In the genomic region with DNA sequence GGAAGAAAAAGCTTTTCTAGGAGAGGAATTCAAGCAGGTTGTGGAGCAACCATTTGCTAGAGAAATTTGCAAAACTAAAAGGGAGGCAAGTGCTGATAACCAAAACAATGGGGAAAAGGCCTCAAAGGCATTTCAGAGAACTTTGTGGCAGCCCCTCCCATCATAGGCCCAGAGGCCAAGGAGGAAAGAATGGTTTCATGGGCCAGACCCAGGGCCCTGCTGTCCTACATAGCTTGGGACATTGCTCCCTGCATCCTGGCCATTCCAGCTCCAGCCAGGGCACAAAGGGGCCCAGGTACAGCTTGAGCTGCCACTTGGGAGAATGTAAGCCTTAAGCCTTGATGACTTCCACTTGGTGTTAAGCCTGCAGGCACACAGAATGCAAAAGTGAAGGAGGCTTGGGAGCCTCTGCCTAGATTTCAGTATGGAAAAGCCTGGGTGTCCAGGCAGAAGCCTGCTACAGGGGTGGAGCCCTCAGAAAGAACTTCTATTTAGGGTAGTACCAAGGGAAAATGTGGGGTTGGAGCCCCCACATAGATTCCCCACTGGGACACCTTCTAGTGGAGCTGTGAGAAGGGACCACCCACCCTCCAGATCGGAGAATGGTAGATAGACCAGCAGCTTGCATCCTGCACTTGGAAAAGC, we compare ENCODE assay signal across 24 cellular contexts.
"Had no signal": no experiment of that assay in that cellular context is flagged by ENCODE, and none has a peak within 500 bp of the region (broad histone marks: within the 10 kb centered on the region; RNA-seq: fewer than 3 reads in every experiment).

No MANE protein-coding gene starts in this region.

- ATAC-seq: naive thymus-derived CD8-positive, alpha-beta T cell; right lobe of liver; stimulated activated memory B cell treated with anti-CD40 and anti-IgM and Interleukin-4, amounts not matched to agents 10 μg/mL and 1 μg/mL and 100 μg/mL, for 72 hours; stimulated activated naive CD8-positive, alpha-beta T cell treated with anti-CD3 and anti-CD28 coated beads, Interleukin-15, amount 100 ng/mL, for 72 hours had no signal

- H3K27me3 ChIP-seq: hepatocyte, ovary, right atrium auricular region, right lobe of liver, tibial nerve, uterus had no signal

- H3K4me2 ChIP-seq: hepatocyte, smooth muscle cell had no signal

- H3K4me3 Mint-ChIP-seq: memory B cell; naive thymus-derived CD8-positive, alpha-beta T cell; nephron; neural crest cell; stimulated activated memory B cell treated with anti-CD40 and anti-IgM and Interleukin-4, amounts not matched to agents 10 μg/mL and 1 μg/mL and 100 μg/mL, for 72 hours; stimulated activated naive CD8-positive, alpha-beta T cell treated with anti-CD3 and anti-CD28 coated beads, Interleukin-15, amount 100 ng/mL, for 72 hours; type B pancreatic cell had no signal

- H3K9me3 ChIP-seq: ovary had no signal

- DNase-seq: islet precursor cell; left ventricle myocardium inferior; naive thymus-derived CD8-positive, alpha-beta T cell; nucleus accumbens; ovary; right lobe of liver; stimulated activated CD4-positive, alpha-beta T cell treated with anti-CD3 and anti-CD28 coated beads, Interleukin-1b, Interleukin-23, amount 100 ng/mL, for 48 hours; stimulated activated CD4-positive, alpha-beta T cell treated with anti-CD3 and anti-CD28 coated beads, Interleukin-2, amount 100 ng/mL, for 48 hours; stimulated activated CD4-positive, alpha-beta T cell treated with anti-CD3 and anti-CD28 coated beads, Interleukin-4, amount 100 ng/mL, for 4 hours; stimulated activated CD8-positive, alpha-beta memory T cell treated with anti-CD3 and anti-CD28 coated beads, Interleukin-4, amount 100 ng/mL, for 48 hours; stimulated activated naive CD4-positive, alpha-beta T cell treated with Interleukin-2 at 50 U/mL for 16 hours; stimulated activated naive CD8-positive, alpha-beta T cell treated with anti-CD3 and anti-CD28 coated beads, Interleukin-15, amount 100 ng/mL, for 72 hours; substantia nigra; uterus had no signal

- H3K27ac Mint-ChIP-seq: memory B cell; naive thymus-derived CD8-positive, alpha-beta T cell; nephron; progenitor cell of endocrine pancreas; stimulated activated memory B cell treated with anti-CD40 and anti-IgM and Interleukin-4, amounts not matched to agents 10 μg/mL and 1 μg/mL and 100 μg/mL, for 72 hours; stimulated activated naive CD8-positive, alpha-beta T cell treated with anti-CD3 and anti-CD28 coated beads, Interleukin-15, amount 100 ng/mL, for 72 hours; type B pancreatic cell had no signal

- H3K27ac ChIP-seq: hepatocyte, left ventricle myocardium inferior, ovary, right atrium auricular region, right lobe of liver, tibial nerve, uterus had no signal

- H3K27me3 Mint-ChIP-seq: naive thymus-derived CD8-positive, alpha-beta T cell; progenitor cell of endocrine pancreas; stimulated activated memory B cell treated with anti-CD40 and anti-IgM and Interleukin-4, amounts not matched to agents 10 μg/mL and 1 μg/mL and 100 μg/mL, for 72 hours; stimulated activated naive CD8-positive, alpha-beta T cell treated with anti-CD3 and anti-CD28 coated beads, Interleukin-15, amount 100 ng/mL, for 72 hours; type B pancreatic cell had no signal

- H3K4me1 Mint-ChIP-seq: memory B cell; stimulated activated memory B cell treated with anti-CD40 and anti-IgM and Interleukin-4, amounts not matched to agents 10 μg/mL and 1 μg/mL and 100 μg/mL, for 72 hours; stimulated activated naive CD8-positive, alpha-beta T cell treated with anti-CD3 and anti-CD28 coated beads, Interleukin-15, amount 100 ng/mL, for 72 hours had no signal

- H3K4me3 ChIP-seq: hepatocyte, left ventricle myocardium inferior, ovary, right atrium auricular region, right lobe of liver, smooth muscle cell, tibial nerve, uterus had no signal

- H3K36me3 ChIP-seq: left ventricle myocardium inferior, ovary, right atrium auricular region, right lobe of liver, tibial nerve, uterus had no signal

- H3K4me1 ChIP-seq: right lobe of liver had no signal

- H2AFZ ChIP-seq: hepatocyte had no signal

- H3K36me3 Mint-ChIP-seq: type B pancreatic cell had no signal

- H3K79me2 ChIP-seq: hepatocyte had no signal
